ENCODE assay signal across 10 cellular contexts in the genomic region with DNA sequence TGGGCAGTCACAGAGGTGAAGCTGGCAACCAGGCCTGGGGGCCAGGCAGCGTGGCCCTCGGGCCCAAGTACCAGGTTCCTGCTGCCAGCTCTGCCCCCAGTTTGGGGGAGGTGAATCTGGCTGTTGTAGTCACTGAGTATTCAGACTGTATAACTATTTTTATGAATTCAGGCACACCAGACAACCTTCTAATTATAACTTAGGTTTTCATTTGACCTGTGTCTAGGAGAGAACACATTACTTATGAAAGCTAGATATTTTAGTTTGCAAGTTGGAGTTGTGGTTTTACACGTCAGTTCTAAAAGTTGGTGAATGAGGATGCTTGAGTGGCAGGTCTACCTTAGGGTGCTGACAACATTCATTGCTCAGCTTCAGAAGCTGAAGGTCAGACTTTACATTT.
DNase-seq lines count a peak whose midpoint lies in the region; ATAC-seq and FAIRE-seq lines count a peak whose summit lies in the region.
"Had no signal": no experiment of that assay in that cellular context is flagged by ENCODE, and none has a peak within 500 bp of the region (broad histone marks: within the 10 kb centered on the region; RNA-seq: fewer than 3 reads in every experiment).

No MANE protein-coding gene starts in this region.

- ATAC-seq in activated T-cell treated with anti-CD3 and anti-CD28 coated beads, Interleukin-2, amount 50 U/mL, for 72 hours (replicated peaks in 1 of 2) = peak; percentile 74 to 80
- peak; percentile 66 for ATAC-seq in GM21717 (IDR thresholded peaks at IDR 0.05; ENCODE audit: unreplicated experiment)
- ATAC-seq in HG03342 (IDR thresholded peaks at IDR 0.05; ENCODE audit: unreplicated experiment) = peak; percentile 68
- ATAC-seq in natural killer cell treated with Interleukin-12 subunit alpha and Interleukin-12 subunit beta and Interleukin-15 and Interleukin-18, amount 100 ng/mL, for 72 hours = peak; percentile 62 to 86

- H3K27ac Mint-ChIP-seq in activated T-cell treated with anti-CD3 and anti-CD28 coated beads, Interleukin-2, amount 50 U/mL, for 72 hours = peak overlapping the region; percentile 66
- peak overlapping the region; percentile 4 to 54 for H3K27ac Mint-ChIP-seq in natural killer cell treated with Interleukin-12 subunit alpha and Interleukin-12 subunit beta and Interleukin-15 and Interleukin-18, amount 100 ng/mL, for 72 hours

- no peak for DNase-seq in activated T-cell treated with anti-CD3 and anti-CD28 coated beads, Interleukin-2, amount 50 U/mL, for 72 hours
- DNase-seq in activated T-cell treated with anti-CD3 and anti-CD28 coated beads, Interleukin-2, amount 50 U/mL, for 48 hours = no peak
- no peak for DNase-seq in natural killer cell treated with Interleukin-12 subunit alpha and Interleukin-12 subunit beta and Interleukin-15 and Interleukin-18, amount 100 ng/mL, for 72 hours (ENCODE audit: low spot score)
- DNase-seq in HTR-8/SVneo (ENCODE audit: insufficient read length, low spot score) = no peak
- no peak for DNase-seq in SW 1271 (lab: John Stamatoyannopoulos, UW)
- no peak for DNase-seq in activated effector memory CD4-positive, alpha-beta T cell treated with anti-CD3 and anti-CD28 coated beads, Interleukin-2, amount 50 U/mL, for 16 hours
- DNase-seq: amniotic stem cell, NCI-H146 had no signal

- H3K4me3 Mint-ChIP-seq in activated T-cell treated with anti-CD3 and anti-CD28 coated beads, Interleukin-2, amount 50 U/mL, for 72 hours = peak overlapping the region in 1 of 2 donors; percentile 47
- H3K4me3 Mint-ChIP-seq in natural killer cell treated with Interleukin-12 subunit alpha and Interleukin-12 subunit beta and Interleukin-15 and Interleukin-18, amount 100 ng/mL, for 72 hours = peak overlapping the region; percentile 18

- no peaks in the 10 kb centered on the region for H3K9me3 Mint-ChIP-seq in activated T-cell treated with anti-CD3 and anti-CD28 coated beads, Interleukin-2, amount 50 U/mL, for 72 hours
- H3K9me3 Mint-ChIP-seq in natural killer cell treated with Interleukin-12 subunit alpha and Interleukin-12 subunit beta and Interleukin-15 and Interleukin-18, amount 100 ng/mL, for 72 hours = no peaks in the 10 kb centered on the region

- no peaks in the 10 kb centered on the region for H3K27me3 Mint-ChIP-seq in activated T-cell treated with anti-CD3 and anti-CD28 coated beads, Interleukin-2, amount 50 U/mL, for 72 hours (ENCODE audit: low read depth)
- no peaks in the 10 kb centered on the region for H3K27me3 Mint-ChIP-seq in natural killer cell treated with Interleukin-12 subunit alpha and Interleukin-12 subunit beta and Interleukin-15 and Interleukin-18, amount 100 ng/mL, for 72 hours

- FAIRE-seq in HTR-8/SVneo (lab: Jason Lieb, UNC) = no peak

- H3K4me1 Mint-ChIP-seq in activated T-cell treated with anti-CD3 and anti-CD28 coated beads, Interleukin-2, amount 50 U/mL, for 72 hours (ENCODE audit: low read depth) = peaks cover 48% of the 10 kb centered on the region
- H3K4me1 Mint-ChIP-seq in natural killer cell treated with Interleukin-12 subunit alpha and Interleukin-12 subunit beta and Interleukin-15 and Interleukin-18, amount 100 ng/mL, for 72 hours (ENCODE audit: low read depth in 2 of 2) = peaks cover 44 to 55% of the 10 kb centered on the region in 2 donors

- H3K36me3 Mint-ChIP-seq in activated T-cell treated with anti-CD3 and anti-CD28 coated beads, Interleukin-2, amount 50 U/mL, for 72 hours (ENCODE audit: insufficient read depth in 2 of 2) = peaks cover 0 to 1% of the 10 kb centered on the region in 2 donors
- no peaks in the 10 kb centered on the region for H3K36me3 Mint-ChIP-seq in natural killer cell treated with Interleukin-12 subunit alpha and Interleukin-12 subunit beta and Interleukin-15 and Interleukin-18, amount 100 ng/mL, for 72 hours
